33 cellular contexts compared by ENCODE assay signal in genomic region chrX:40719731-40720130, GRCh38. TPM values are rescaled to one million over a fixed set of nuclear protein-coding genes. Genes with fewer than 3 reads are reported as not detected.
DNase-seq lines count a peak whose midpoint lies in the region; ATAC-seq, FAIRE-seq and TF ChIP-seq lines count a peak whose summit lies in the region.
"Had no signal": no experiment of that assay in that cellular context is flagged by ENCODE, and none has a peak within 500 bp of the region (broad histone marks: within the 10 kb centered on the region; RNA-seq: fewer than 3 reads in every experiment).

No MANE protein-coding gene starts in this region.

- H3K27ac ChIP-seq in CD4-positive, alpha-beta T cell (ENCODE audit: low read depth, low read length) = no peak overlapping the region
- H3K27ac ChIP-seq in osteoblast (ENCODE audit: low read depth, low read length) = peak overlapping the region; percentile 29
- H3K27ac ChIP-seq: BLaER1 treated with 17β-estradiol and CSF1 and Interleukin-3, amounts not matched to agents 10 nM and 100 nM; cardiac muscle cell; foreskin keratinocyte; heart left ventricle; right atrium auricular region; suprapubic skin had no signal

- peaks cover 82% of the 10 kb centered on the region for H3K36me3 Mint-ChIP-seq in CD4-positive, alpha-beta T cell (ENCODE audit: low read depth)
- peaks cover 82% of the 10 kb centered on the region for H3K36me3 Mint-ChIP-seq in brain

- H3K4me3 Mint-ChIP-seq in CD4-positive, alpha-beta T cell = peak overlapping the region; percentile 20
- no peak overlapping the region for H3K4me3 Mint-ChIP-seq in brain
- H3K4me3 Mint-ChIP-seq: activated CD4-positive, alpha-beta T cell treated with anti-CD3 and anti-CD28 coated beads for 36 hours; dendritic cell treated with granulocyte-macrophage colony-stimulating factor and Interleukin-4, amounts not matched to agents 40 ng/mL and 50 ng/mL, for 4 days; nephron had no signal

- no peaks in the 10 kb centered on the region for H3K27me3 Mint-ChIP-seq in CD4-positive, alpha-beta T cell
- peaks cover 4% of the 10 kb centered on the region for H3K27me3 Mint-ChIP-seq in brain
- H3K27me3 Mint-ChIP-seq: activated CD4-positive, alpha-beta T cell treated with anti-CD3 and anti-CD28 coated beads for 36 hours; dendritic cell treated with granulocyte-macrophage colony-stimulating factor and Interleukin-4, amounts not matched to agents 40 ng/mL and 50 ng/mL, for 4 days had no signal

- FAIRE-seq in GM18507 (lab: Jason Lieb, UNC) = peak; percentile 9
- FAIRE-seq: kidney, small intestine had no signal

- no peaks in the 10 kb centered on the region for H3K9me3 Mint-ChIP-seq in CD4-positive, alpha-beta T cell
- H3K9me3 Mint-ChIP-seq in brain = peaks cover 0 to 5% (median 3%) of the 10 kb centered on the region in 5 experiments
- H3K9me3 Mint-ChIP-seq: activated naive CD4-positive, alpha-beta T cell treated with anti-CD3 and anti-CD28 coated beads, Interleukin-2, amount 50 U/mL, for 72 hours; dendritic cell treated with granulocyte-macrophage colony-stimulating factor and Interleukin-4, amounts not matched to agents 40 ng/mL and 50 ng/mL, for 4 days had no signal

- intact Hi-C loops in CD4-positive, alpha-beta T cell (cut with DNase I, micrococcal nuclease) = no loop called here

- ATAC-seq in CD4-positive, alpha-beta T cell (ENCODE audit: poor library complexity) = no peak
- no peak for ATAC-seq in HG02852 (IDR thresholded peaks at IDR 0.05; ENCODE audit: unreplicated experiment)
- ATAC-seq: activated CD4-positive, alpha-beta T cell treated with anti-CD3 and anti-CD28 coated beads for 36 hours; activated naive CD4-positive, alpha-beta T cell treated with anti-CD3 and anti-CD28 coated beads, Interleukin-2, amount 50 U/mL, for 72 hours; esophagus mucosa; heart left ventricle; Panc1 had no signal

- POLR2A ChIA-PET in CD4-positive, alpha-beta T cell (lab: Charles Lee) = no interaction called here

- no peak overlapping the region for H3K4me3 ChIP-seq in osteoblast (ENCODE audit: insufficient read depth, low read length)
- H3K4me3 ChIP-seq: BLaER1 treated with 17β-estradiol and CSF1 and Interleukin-3, amounts not matched to agents 10 nM and 100 nM; cardiac muscle cell; HAP-1; heart left ventricle; right atrium auricular region; suprapubic skin; upper lobe of left lung had no signal

- peaks cover 12% of the 10 kb centered on the region for H4K20me1 ChIP-seq in osteoblast (ENCODE audit: insufficient read depth, low read length)

- no peaks in the 10 kb centered on the region for H3K36me3 ChIP-seq in osteoblast (ENCODE audit: insufficient read depth, low read length)
- H3K36me3 ChIP-seq: cardiac muscle cell, right atrium auricular region, suprapubic skin had no signal

- peaks cover 80% of the 10 kb centered on the region for H3K4me1 Mint-ChIP-seq in CD4-positive, alpha-beta T cell (ENCODE audit: low read depth)
- H3K4me1 Mint-ChIP-seq in brain = no peaks in the 10 kb centered on the region
- H3K4me1 Mint-ChIP-seq: nephron had no signal

- H3K79me2 ChIP-seq in osteoblast (ENCODE audit: insufficient read depth, low read length) = peaks cover 60% of the 10 kb centered on the region

- CTCF ChIA-PET in CD4-positive, alpha-beta T cell (lab: Charles Lee) = interaction anchor here (1.4 kb wide), 1 partner anchor 176 kb away, joined by 3 read pairs; no protein-coding TSS in a partner anchor

- no peaks in the 10 kb centered on the region for H3K27me3 ChIP-seq in CD4-positive, alpha-beta T cell (ENCODE audit: control insufficient read depth, insufficient read depth, low read length)
- H3K27me3 ChIP-seq in osteoblast (ENCODE audit: insufficient read depth, low read length) = no peaks in the 10 kb centered on the region
- H3K27me3 ChIP-seq: cardiac muscle cell, foreskin keratinocyte, right atrium auricular region, suprapubic skin, upper lobe of left lung had no signal

- DNase-seq in CD4-positive, alpha-beta T cell = no peak
- DNase-seq in GM18507 (ENCODE audit: extremely low spot score, insufficient read length, low read depth) (no peak), osteoblast (ENCODE audit: insufficient read length, low spot score, missing footprints) (no peak), NCI-H128 (lab: John Stamatoyannopoulos, UW; ENCODE audit: unreplicated experiment) (no peak), NCI-H1930 (lab: John Stamatoyannopoulos, UW) (no peak), SK-N-DZ (ENCODE audit: low spot score) (no peak)
- DNase-seq: activated CD4-positive, alpha-beta T cell treated with anti-CD3 and anti-CD28 coated beads for 36 hours; activated effector memory CD4-positive, alpha-beta T cell treated with Interleukin-2 at 50 U/mL for 16 hours; DMS79; heart left ventricle; Karpas-422; kidney; MV-4-11; NCI-H1436 treated with DMSO at 0.1 percent for 48 hours; NCI-H345; NCI-H69; SHP77; stimulated activated naive CD4-positive, alpha-beta T cell treated with Interleukin-2 at 50 U/mL for 16 hours had no signal

- H2AFZ ChIP-seq in osteoblast (ENCODE audit: low read length) = no peak overlapping the region

- H3K27ac Mint-ChIP-seq in CD4-positive, alpha-beta T cell = peak overlapping the region; percentile 19
- peak overlapping the region in 3 of 5 experiments; percentile 12 to 51 (median 48) for H3K27ac Mint-ChIP-seq in brain
- H3K27ac Mint-ChIP-seq: activated CD4-positive, alpha-beta T cell treated with anti-CD3 and anti-CD28 coated beads for 36 hours; dendritic cell treated with granulocyte-macrophage colony-stimulating factor and Interleukin-4, amounts not matched to agents 40 ng/mL and 50 ng/mL, for 4 days; nephron had no signal

- no peak for TF ChIP-seq CTCF in CD4-positive, alpha-beta T cell (IDR thresholded peaks at IDR 0.05)
- TF ChIP-seq CTCF in brain (conservative IDR thresholded peaks at IDR 0.05) (no peak), osteoblast (IDR thresholded peaks at IDR 0.05; ENCODE audit: extremely low read depth, low read depth, low read length) (no peak)

- no peaks in the 10 kb centered on the region for H3K9me3 ChIP-seq in CD4-positive, alpha-beta T cell (ENCODE audit: control insufficient read depth, low read length)
- H3K9me3 ChIP-seq in osteoblast (ENCODE audit: low read depth, low read length) = no peaks in the 10 kb centered on the region
- H3K9me3 ChIP-seq: heart left ventricle, suprapubic skin, upper lobe of left lung had no signal

- H3K4me2 ChIP-seq in osteoblast (ENCODE audit: insufficient read depth, low read length) = no peak overlapping the region
- H3K4me2 ChIP-seq: BLaER1 treated with 17β-estradiol and CSF1 and Interleukin-3, amounts not matched to agents 10 nM and 100 nM had no signal

- H3K4me1 ChIP-seq in osteoblast (ENCODE audit: insufficient read depth, low read length) = peaks cover 12% of the 10 kb centered on the region
- H3K4me1 ChIP-seq: right atrium auricular region, suprapubic skin, upper lobe of left lung had no signal

RNA-seq across cellular contexts. Expression of gene MED14, which starts 15.6 kb away (rescaled TPM):
- total RNA-seq in CD4-positive, alpha-beta T cell = 10 to 100 TPM; 59.9 to 67.7 TPM
- 31.3 TPM for polyA plus RNA-seq in brain (ENCODE audit: insufficient read depth, low read depth, low replicate concordance)
- total RNA-seq in osteoblast = 34.7 and 37.1 TPM in 2 replicates
- 13.7 and 15.5 TPM in 2 replicates for polyA plus RNA-seq in SK-N-DZ (2014; cell fraction: cytosol; rRNA removed)
- polyA plus RNA-seq in SK-N-DZ (2014; cell fraction: nucleus; rRNA removed) = 19.4 and 34.9 TPM in 2 replicates
